ENCODE assay signal across 1 cellular context in the genomic region with DNA sequence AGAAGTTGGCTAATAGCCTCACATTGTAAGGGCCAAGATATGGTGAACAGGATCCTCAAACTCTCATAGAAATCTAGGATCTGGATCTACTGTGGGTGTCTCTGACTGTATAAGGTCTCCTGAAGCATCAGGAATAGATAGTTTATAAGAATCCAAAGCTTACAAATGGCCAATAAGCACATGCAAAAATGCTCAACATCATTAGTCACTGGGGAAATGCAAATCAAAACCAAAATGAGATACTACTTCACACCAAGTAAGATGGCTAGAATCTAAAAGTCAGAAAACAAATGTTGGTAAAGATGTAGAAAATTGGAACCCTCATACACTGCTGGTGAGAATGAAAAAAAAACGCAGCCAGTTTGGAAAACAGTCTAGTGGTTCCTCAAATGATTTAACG.
TF ChIP-seq lines count a peak whose summit lies in the region.

No MANE protein-coding gene starts in this region.

TF ChIP-seq in HEK293, 187 proteins besides CTCF, POLR2A, EP300 and RAD21:
- TF ChIP-seq, protein P1, sequence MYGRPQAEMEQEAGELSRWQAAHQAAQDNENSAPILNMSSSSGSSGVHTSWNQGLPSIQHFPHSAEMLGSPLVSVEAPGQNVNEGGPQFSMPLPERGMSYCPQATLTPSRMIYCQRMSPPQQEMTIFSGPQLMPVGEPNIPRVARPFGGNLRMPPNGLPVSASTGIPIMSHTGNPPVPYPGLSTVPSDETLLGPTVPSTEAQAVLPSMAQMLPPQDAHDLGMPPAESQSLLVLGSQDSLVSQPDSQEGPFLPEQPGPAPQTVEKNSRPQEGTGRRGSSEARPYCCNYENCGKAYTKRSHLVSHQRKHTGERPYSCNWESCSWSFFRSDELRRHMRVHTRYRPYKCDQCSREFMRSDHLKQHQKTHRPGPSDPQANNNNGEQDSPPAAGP (tag by site-specific recombination; IDR thresholded peaks at IDR 0.05), result no peak
- no peak for TF ChIP-seq SP3 (tag by site-specific recombination; IDR thresholded peaks at IDR 0.05)
- TF ChIP-seq ZNF664 (tag by site-specific recombination; IDR thresholded peaks at IDR 0.05), result peak; percentile 36
TF ChIP-seq in HEK293: peak in this region for 1.
